ENCODE assay signal across 14 cellular contexts in the genomic region with DNA sequence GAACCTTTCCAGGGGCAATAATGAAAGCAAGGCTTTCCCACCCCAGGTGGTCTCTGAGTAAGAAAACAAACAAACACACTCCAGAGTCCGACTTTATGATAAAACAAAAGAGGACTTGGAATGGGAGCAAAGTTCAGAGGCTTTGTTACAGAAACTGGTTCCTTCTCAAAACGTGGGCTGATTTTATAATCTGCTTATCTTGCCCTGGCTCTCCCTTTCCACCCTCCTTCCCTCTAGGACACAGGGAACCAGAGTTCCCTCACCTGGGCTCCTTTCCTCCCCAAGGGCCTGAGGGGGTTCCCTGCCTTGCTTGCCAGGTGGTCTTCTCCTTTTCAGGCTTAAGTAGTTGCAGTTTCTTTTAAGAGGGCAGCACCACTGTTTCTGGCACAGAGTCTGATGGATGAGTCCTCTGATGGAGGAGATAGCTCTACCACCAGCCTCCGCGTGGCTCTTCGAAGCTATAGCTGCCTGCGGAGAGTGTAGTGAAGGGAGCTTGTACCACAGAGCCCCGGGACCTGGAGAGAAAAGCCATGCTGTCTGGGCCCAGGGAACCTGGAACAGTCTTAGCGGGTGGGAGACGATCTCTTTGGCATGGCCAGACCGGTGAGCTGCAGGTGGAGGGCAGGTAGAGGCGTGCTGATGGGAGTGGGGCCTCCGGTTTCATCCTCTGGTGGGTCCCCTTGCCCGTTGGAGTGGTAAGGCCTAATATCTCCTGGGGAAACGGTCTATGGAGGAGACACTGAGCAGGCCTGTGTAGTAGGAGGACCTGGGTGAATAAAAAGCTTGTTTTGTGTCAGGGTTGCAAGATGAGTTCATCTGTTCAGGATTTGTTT.
DNase-seq lines count a peak whose midpoint lies in the region; ATAC-seq, FAIRE-seq and TF ChIP-seq lines count a peak whose summit lies in the region.
"Had no signal": no experiment of that assay in that cellular context is flagged by ENCODE, and none has a peak within 500 bp of the region (broad histone marks: within the 10 kb centered on the region; RNA-seq: fewer than 3 reads in every experiment).

No MANE protein-coding gene starts in this region.

- DNase-seq in HuH-7.5 (ENCODE audit: low spot score) (peak; percentile 62), astrocyte (ENCODE audit: low read depth) (no peak), mucosa of gallbladder (ENCODE audit: low spot score) (peak; percentile 38), upper lobe of left lung (no peak)
- DNase-seq in stimulated activated CD4-positive, alpha-beta T cell treated with anti-CD3 and anti-CD28 coated beads, Interleukin-2, amount 100 ng/mL, for 48 hours: no peak
- DNase-seq: activated CD4-positive, alpha-beta T cell treated with anti-CD3 and anti-CD28 coated beads, Interleukin-2, amount 50 U/mL, for 4 hours; COR-L47; NCI-H1092; NCI-H446 treated with DMSO at 0.1 percent for 48 hours; stimulated activated naive CD4-positive, alpha-beta T cell had no signal

- TF ChIP-seq POLR2A in upper lobe of left lung (IDR thresholded peaks at IDR 0.05): no peak

- H3K4me1 ChIP-seq in astrocyte (ENCODE audit: insufficient read depth, low read length) (peaks cover 43% of the 10 kb centered on the region), upper lobe of left lung (peaks cover 86 to 95% (median 92%) of the 10 kb centered on the region in 4 donors)

- H3K9ac ChIP-seq in astrocyte (ENCODE audit: low read length): peak overlapping the region; percentile 30

- H3K4me3 ChIP-seq in astrocyte (ENCODE audit: insufficient read depth, low read depth, low read length): no peak overlapping the region
- H3K4me3 ChIP-seq in upper lobe of left lung: peak overlapping the region in 1 of 4 donors; percentile 17

- no peak for FAIRE-seq in astrocyte (lab: Jason Lieb, UNC)

- H3K4me1 Mint-ChIP-seq in astrocyte (ENCODE audit: low read depth, unreplicated experiment): peaks cover 24% of the 10 kb centered on the region

- H3K27me3 ChIP-seq in astrocyte (ENCODE audit: insufficient read depth, low read length) (no peaks in the 10 kb centered on the region), upper lobe of left lung (no peaks in the 10 kb centered on the region)

- no peaks in the 10 kb centered on the region for H3K9me3 Mint-ChIP-seq in astrocyte (ENCODE audit: unreplicated experiment)
- H3K9me3 Mint-ChIP-seq: activated T-helper 2 cell treated with anti-CD3 and anti-CD28 coated beads, Interferon-gamma antibody, Interleukin-2, Interleukin-4, amounts not matched to agents 10 μg/mL and 5 μg/mL and 100 μg/mL, durations not matched to agents 14 hours and 24 hours and 36 hours had no signal

- no peak overlapping the region for H2AFZ ChIP-seq in astrocyte (ENCODE audit: low read depth, low read length)

- H3K79me2 ChIP-seq in astrocyte (ENCODE audit: insufficient read depth, low read length): peaks cover 5% of the 10 kb centered on the region

- H3K27ac ChIP-seq in astrocyte (ENCODE audit: low read depth, low read length) (no peak overlapping the region), upper lobe of left lung (peak overlapping the region in 3 of 4 donors; percentile 8 to 36 (median 18))
- H3K27ac ChIP-seq: RWPE1 had no signal

- no peak for ATAC-seq in upper lobe of left lung (ENCODE audit: low FRiP score in 2 of 2)
- ATAC-seq in HG03095 (IDR thresholded peaks at IDR 0.05; ENCODE audit: unreplicated experiment): no peak
- ATAC-seq in HG02884 (IDR thresholded peaks at IDR 0.05; ENCODE audit: unreplicated experiment): no peak

- H3K36me3 ChIP-seq in astrocyte (ENCODE audit: insufficient read depth, low read length) (no peaks in the 10 kb centered on the region), upper lobe of left lung (peaks cover 0 to 3% (median 0%) of the 10 kb centered on the region in 4 donors)

- H3K4me3 Mint-ChIP-seq in astrocyte (ENCODE audit: unreplicated experiment): no peak overlapping the region

- H3K9me3 ChIP-seq in astrocyte (ENCODE audit: insufficient read depth, low read depth, low read length) (no peaks in the 10 kb centered on the region), upper lobe of left lung (no peaks in the 10 kb centered on the region)

- TF ChIP-seq EP300 in upper lobe of left lung (IDR thresholded peaks at IDR 0.05): no peak

- 57 to 67% methylated on average over 14 of the region's 14 CpGs for WGBS in upper lobe of left lung, 2 donors

- H3K4me2 ChIP-seq in astrocyte (ENCODE audit: low read length): peak overlapping the region; percentile 25

- H3K36me3 Mint-ChIP-seq in astrocyte (ENCODE audit: low read depth, unreplicated experiment): no peaks in the 10 kb centered on the region

- H4K20me1 ChIP-seq in astrocyte (ENCODE audit: insufficient read depth, low read length): peaks cover 17% of the 10 kb centered on the region

- H3K27me3 Mint-ChIP-seq in astrocyte (ENCODE audit: low read depth, unreplicated experiment): peaks cover 18% of the 10 kb centered on the region

- H3K27ac Mint-ChIP-seq in astrocyte (ENCODE audit: unreplicated experiment): peak overlapping the region; percentile 77
- H3K27ac Mint-ChIP-seq: activated T-helper 2 cell treated with anti-CD3 and anti-CD28 coated beads, Interferon-gamma antibody, Interleukin-2, Interleukin-4, amounts not matched to agents 10 μg/mL and 5 μg/mL and 100 μg/mL, durations not matched to agents 14 hours and 24 hours and 36 hours had no signal

- TF ChIP-seq CTCF in astrocyte (IDR thresholded peaks at IDR 0.05; ENCODE audit: insufficient read depth, low read depth, low read length) (no peak), upper lobe of left lung (IDR thresholded peaks at IDR 0.05) (no peak)

Comparison
In these comparisons a context has a peak if more than half of its experiments do, and no peak if none do; other contexts are left out.
1. DNase-seq: peak in HuH-7.5 (single experiment) and mucosa of gallbladder (single experiment); none in astrocyte (single experiment), upper lobe of left lung (0 of 2) and stimulated activated CD4-positive, alpha-beta T cell treated with anti-CD3 and anti-CD28 coated beads, Interleukin-2, amount 100 ng/mL, for 48 hours (0 of 2).